8 cellular contexts compared by ENCODE assay signal in genomic region chr12:56687225-56688128, GRCh38. TPM values are rescaled to one million over a fixed set of nuclear protein-coding genes. Genes with fewer than 3 reads are reported as not detected.
A peak's percentile ranks its signal among the peaks of the same experiment; 100 is the strongest.
DNase-seq lines count a peak whose midpoint lies in the region; ATAC-seq and TF ChIP-seq lines count a peak whose summit lies in the region.

No MANE protein-coding gene starts in this region.

- 0 to 1% (median 0%) methylated on average over 57 to 62 of the region's 62 CpGs for WGBS in psoas muscle, 3 donors

- DNase-seq in AG10803 (ENCODE audit: low read depth) (peak; percentile 33), right atrium auricular region (ENCODE audit: low spot score) (peak; percentile 71), psoas muscle (peak; percentile 49 to 69)
- DNase-seq in activated naive CD8-positive, alpha-beta T cell treated with anti-CD3 and anti-CD28 coated beads, Interleukin-2, amount 50 U/mL, for 24 hours = peak; percentile 51

- peaks cover 41% of the 10 kb centered on the region for H3K4me1 Mint-ChIP-seq in activated naive CD8-positive, alpha-beta T cell treated with anti-CD3 and anti-CD28 coated beads, Interleukin-2, amount 50 U/mL, for 24 hours

- H3K4me1 ChIP-seq in HUES6 (ENCODE audit: control insufficient read depth, insufficient read depth, low read length) (0 out of 2 replicates have a peak, but pooled peaks cover 3% of the 10 kb centered on the region), right atrium auricular region (peaks cover 0 to 38% of the 10 kb centered on the region in 2 donors), psoas muscle (peaks cover 32% of the 10 kb centered on the region)

- TF ChIP-seq CTCF in AG10803 (conservative IDR thresholded peaks at IDR 0.05; ENCODE audit: low read length) (no peak), right atrium auricular region (IDR thresholded peaks at IDR 0.05) (no peak), psoas muscle (IDR thresholded peaks at IDR 0.05) (no peak)

- intact Hi-C loops in psoas muscle (cut with DNase I) = loop anchor here (2.0 to 5.0 kb wide), 3 partner anchors 35 to 40 kb away; partner anchors contain the start of genes ATP5F1B (in 1 of the 2) and NACA (in 1 of the 2)

- no peaks in the 10 kb centered on the region for H3K27me3 ChIP-seq in HUES6 (ENCODE audit: control insufficient read depth, insufficient read depth, low read length)
- no peaks in the 10 kb centered on the region for H3K27me3 ChIP-seq in right atrium auricular region
- no peaks in the 10 kb centered on the region for H3K27me3 ChIP-seq in psoas muscle (ENCODE audit: insufficient read depth in 3 of 3, low read length in 2 of 3)

- H3K9ac ChIP-seq in HUES6 (ENCODE audit: low read length) = peak overlapping the region; percentile 100

- peaks cover 2% of the 10 kb centered on the region for H3K27me3 Mint-ChIP-seq in activated naive CD8-positive, alpha-beta T cell treated with anti-CD3 and anti-CD28 coated beads, Interleukin-2, amount 50 U/mL, for 24 hours

- H3K27ac ChIP-seq in HUES6 (ENCODE audit: low read depth, low read length) (peak overlapping the region; percentile 96), right atrium auricular region (peak overlapping the region; percentile 99 to 100), psoas muscle (peak overlapping the region; percentile 99)

- H3K4me3 ChIP-seq in AG10803 (ENCODE audit: low read length) = peak overlapping the region; percentile 97
- peak overlapping the region; percentile 87 for H3K4me3 ChIP-seq in HUES6 (ENCODE audit: low read depth, low read length)
- peak overlapping the region; percentile 88 for H3K4me3 ChIP-seq in right atrium auricular region
- H3K4me3 ChIP-seq in psoas muscle = peak overlapping the region; percentile 94

- peak overlapping the region; percentile 99 for H3K4me3 Mint-ChIP-seq in activated naive CD8-positive, alpha-beta T cell treated with anti-CD3 and anti-CD28 coated beads, Interleukin-2, amount 50 U/mL, for 24 hours

- peaks cover 42% of the 10 kb centered on the region for H3K36me3 Mint-ChIP-seq in activated naive CD8-positive, alpha-beta T cell treated with anti-CD3 and anti-CD28 coated beads, Interleukin-2, amount 50 U/mL, for 24 hours (ENCODE audit: low read depth)

- no peaks in the 10 kb centered on the region for H3K9me3 ChIP-seq in HUES6 (ENCODE audit: control insufficient read depth, insufficient read depth, low read depth, low read length)
- no peaks in the 10 kb centered on the region for H3K9me3 ChIP-seq in right atrium auricular region
- no peaks in the 10 kb centered on the region for H3K9me3 ChIP-seq in psoas muscle

- H3K27ac Mint-ChIP-seq in activated naive CD8-positive, alpha-beta T cell treated with anti-CD3 and anti-CD28 coated beads, Interleukin-2, amount 50 U/mL, for 24 hours = peak overlapping the region; percentile 95

- peak; percentile 35 for ATAC-seq in GM19324 (IDR thresholded peaks at IDR 0.05; ENCODE audit: low FRiP score, unreplicated experiment)
- peak; percentile 36 for ATAC-seq in SK-N-SH treated with all-trans-retinoic acid at 6 μM for 48 hours
- ATAC-seq in activated naive CD8-positive, alpha-beta T cell treated with anti-CD3 and anti-CD28 coated beads, Interleukin-2, amount 50 U/mL, for 24 hours = no peak
- peak; percentile 15 to 35 (median 26) for ATAC-seq in psoas muscle
- no peak for ATAC-seq in HG03439 (IDR thresholded peaks at IDR 0.05; ENCODE audit: unreplicated experiment)

- peaks cover 34% of the 10 kb centered on the region for H3K36me3 ChIP-seq in HUES6 (ENCODE audit: control insufficient read depth, insufficient read depth, low read length)
- H3K36me3 ChIP-seq in right atrium auricular region = no peaks in the 10 kb centered on the region
- H3K36me3 ChIP-seq in psoas muscle (ENCODE audit: insufficient read depth in 1 of 2, low read depth in 1 of 2) = peaks cover 0 to 9% of the 10 kb centered on the region in 2 donors

- no peaks in the 10 kb centered on the region for H3K9me3 Mint-ChIP-seq in activated naive CD8-positive, alpha-beta T cell treated with anti-CD3 and anti-CD28 coated beads, Interleukin-2, amount 50 U/mL, for 24 hours

TF ChIP-seq in SK-N-SH treated with all-trans-retinoic acid at 6 μM for 48 hours, 23 proteins besides CTCF, POLR2A, EP300 and RAD21:
- TF ChIP-seq ZFP3 (CRISPR knock-in tag; IDR thresholded peaks at IDR 0.05) = 0 out of 2 replicates have a peak, but pooled peaks have one; percentile 23
- TF ChIP-seq, protein P1, sequence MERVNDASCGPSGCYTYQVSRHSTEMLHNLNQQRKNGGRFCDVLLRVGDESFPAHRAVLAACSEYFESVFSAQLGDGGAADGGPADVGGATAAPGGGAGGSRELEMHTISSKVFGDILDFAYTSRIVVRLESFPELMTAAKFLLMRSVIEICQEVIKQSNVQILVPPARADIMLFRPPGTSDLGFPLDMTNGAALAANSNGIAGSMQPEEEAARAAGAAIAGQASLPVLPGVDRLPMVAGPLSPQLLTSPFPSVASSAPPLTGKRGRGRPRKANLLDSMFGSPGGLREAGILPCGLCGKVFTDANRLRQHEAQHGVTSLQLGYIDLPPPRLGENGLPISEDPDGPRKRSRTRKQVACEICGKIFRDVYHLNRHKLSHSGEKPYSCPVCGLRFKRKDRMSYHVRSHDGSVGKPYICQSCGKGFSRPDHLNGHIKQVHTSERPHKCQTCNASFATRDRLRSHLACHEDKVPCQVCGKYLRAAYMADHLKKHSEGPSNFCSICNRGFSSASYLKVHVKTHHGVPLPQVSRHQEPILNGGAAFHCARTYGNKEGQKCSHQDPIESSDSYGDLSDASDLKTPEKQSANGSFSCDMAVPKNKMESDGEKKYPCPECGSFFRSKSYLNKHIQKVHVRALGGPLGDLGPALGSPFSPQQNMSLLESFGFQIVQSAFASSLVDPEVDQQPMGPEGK (CRISPR knock-in tag; IDR thresholded peaks at IDR 0.05; ENCODE audit: borderline replicate concordance) = 0 out of 2 replicates have a peak, but pooled peaks have one; percentile 17
- no peak for TF ChIP-seq ZNF8 (CRISPR knock-in tag; IDR thresholded peaks at IDR 0.05)

RNA-seq across cellular contexts. Expression of gene PTGES3, which starts 0.6 kb away (rescaled TPM):
- total RNA-seq in right atrium auricular region (10 to 100 TPM; 69.6 to 71.1 TPM), psoas muscle (100 to 1,000 TPM; 118 to 192 (median 148) TPM)
- polyA plus RNA-seq in psoas muscle = 100 to 1,000 TPM; 141 to 253 (median 165) TPM

RNA-seq across cellular contexts. Expression of gene NACA, which starts 37.6 kb away (rescaled TPM):
- total RNA-seq in right atrium auricular region (100 to 1,000 TPM; 529 to 636 TPM), psoas muscle (100 to 1,000 TPM; 434 to 719 (median 530) TPM)
- polyA plus RNA-seq in psoas muscle = 1,000 to 10,000 TPM in 1 of 3 donors, 100 to 1,000 TPM in 2; 483 to 1,147 (median 489) TPM

RNA-seq across cellular contexts. Expression of gene ATP5F1B, which starts 41.7 kb away (rescaled TPM):
- total RNA-seq in right atrium auricular region (1,000 to 10,000 TPM; 1,028 to 1,860 TPM), psoas muscle (1,000 to 10,000 TPM; 1,044 to 2,377 (median 1,300) TPM)
- 1,000 to 10,000 TPM; 1,196 to 2,759 (median 1,470) TPM for polyA plus RNA-seq in psoas muscle

RNA-seq across cellular contexts. Expression of gene BAZ2A, which starts 57.4 kb away (rescaled TPM):
- 10 to 100 TPM; 38.6 to 42.7 TPM for total RNA-seq in right atrium auricular region
- total RNA-seq in psoas muscle = 10 to 100 TPM; 41.0 to 53.8 (median 47.7) TPM
- polyA plus RNA-seq in psoas muscle = 10 to 100 TPM; 10.0 to 39.4 (median 25.5) TPM

Comparison
In these comparisons a context has a peak if more than half of its experiments do, and no peak if none do; other contexts are left out.
1. ATAC-seq: peak in GM19324 (single experiment), SK-N-SH treated with all-trans-retinoic acid at 6 μM for 48 hours (single experiment) and psoas muscle (4 of 4); none in activated naive CD8-positive, alpha-beta T cell treated with anti-CD3 and anti-CD28 coated beads, Interleukin-2, amount 50 U/mL, for 24 hours (single experiment) and HG03439 (single experiment).
2. Peak in every context shown above with its lines, with median percentiles within 50 percentile points of each other: DNase-seq, H3K4me3 ChIP-seq and H3K27ac ChIP-seq.